Comparison of ENCODE assay signal across 10 cellular contexts in the genomic region with DNA sequence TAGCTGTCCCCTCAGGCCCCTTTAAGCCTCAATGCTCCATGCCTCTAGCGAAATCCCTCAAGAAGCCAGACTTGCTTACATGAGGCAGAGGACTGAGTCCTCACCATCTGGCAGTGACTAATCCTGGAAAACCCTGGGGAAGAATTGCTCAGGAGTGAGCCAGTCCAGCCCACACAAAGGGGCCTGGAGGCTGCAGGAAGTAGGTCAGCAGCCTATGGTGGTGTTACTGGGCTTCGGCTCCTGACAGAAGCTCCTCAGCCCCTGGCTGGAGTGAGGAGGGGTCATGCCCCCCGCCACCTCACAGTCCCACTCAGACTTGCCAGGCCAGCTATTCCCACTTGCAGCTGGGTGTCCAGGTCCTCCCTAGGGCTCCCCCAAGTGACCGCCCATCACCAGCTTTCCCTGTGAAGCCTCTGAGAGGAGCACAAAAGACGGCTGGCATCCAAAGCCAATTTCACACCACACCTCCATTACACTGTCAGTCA.
DNase-seq lines count a peak whose midpoint lies in the region; TF ChIP-seq lines count a peak whose summit lies in the region.
"Had no signal": no experiment of that assay in that cellular context is flagged by ENCODE, and none has a peak within 500 bp of the region (broad histone marks: within the 10 kb centered on the region; RNA-seq: fewer than 3 reads in every experiment).

No MANE protein-coding gene starts in this region.

- TF ChIP-seq CTCF in fibroblast of pulmonary artery (IDR thresholded peaks at IDR 0.05; ENCODE audit: low read length, missing control alignments): no peak

- H3K36me3 ChIP-seq in effector memory CD4-positive, alpha-beta T cell (ENCODE audit: control insufficient read depth, insufficient read depth, low read length): no peaks in the 10 kb centered on the region
- H3K36me3 ChIP-seq: prostate gland had no signal

- no peaks in the 10 kb centered on the region for H3K27me3 ChIP-seq in effector memory CD4-positive, alpha-beta T cell (replicated peaks; ENCODE audit: control insufficient read depth, insufficient read depth, low read length, poor library complexity, severe bottlenecking)

- DNase-seq in EL (peak; percentile 99), SK-MEL-5 (ENCODE audit: low read depth, low spot score) (peak; percentile 10), fibroblast of pulmonary artery (ENCODE audit: low read depth) (peak; percentile 98), pons (ENCODE audit: low spot score) (peak; percentile 29), GM19240 (ENCODE audit: insufficient read length, low spot score) (no peak)
- DNase-seq in effector memory CD4-positive, alpha-beta T cell: no peak
- DNase-seq in stimulated activated CD8-positive, alpha-beta memory T cell treated with anti-CD3 and anti-CD28 coated beads, Interleukin-4, amount 100 ng/mL, for 48 hours: no peak
- no peak for DNase-seq in activated T-cell treated with anti-CD3 and anti-CD28 coated beads, Interleukin-2, amount 50 U/mL, for 24 hours
- DNase-seq: activated B cell treated with CpG ODN at 0.5 μM for 24 hours had no signal

- no peaks in the 10 kb centered on the region for H3K4me1 Mint-ChIP-seq in activated T-cell treated with anti-CD3 and anti-CD28 coated beads, Interleukin-2, amount 50 U/mL, for 24 hours (ENCODE audit: low read depth)
- H3K4me1 Mint-ChIP-seq: activated B cell treated with CpG ODN at 0.5 μM for 24 hours had no signal

- no peaks in the 10 kb centered on the region for H3K9me3 ChIP-seq in effector memory CD4-positive, alpha-beta T cell (ENCODE audit: control insufficient read depth, low read length)
- H3K9me3 ChIP-seq: prostate gland had no signal

- H3K36me3 Mint-ChIP-seq in activated T-cell treated with anti-CD3 and anti-CD28 coated beads, Interleukin-2, amount 50 U/mL, for 24 hours (ENCODE audit: low read depth): peaks cover 2% of the 10 kb centered on the region

- no peak overlapping the region for H3K4me3 ChIP-seq in fibroblast of pulmonary artery (replicated peaks; ENCODE audit: low read depth, low read length)
- no peak overlapping the region for H3K4me3 ChIP-seq in effector memory CD4-positive, alpha-beta T cell (ENCODE audit: insufficient read depth, low read depth, low read length, poor library complexity, severe bottlenecking)
- H3K4me3 ChIP-seq: prostate gland had no signal

- H3K9me3 Mint-ChIP-seq in activated T-cell treated with anti-CD3 and anti-CD28 coated beads, Interleukin-2, amount 50 U/mL, for 24 hours: peaks cover 7% of the 10 kb centered on the region

- H3K27ac Mint-ChIP-seq in activated T-cell treated with anti-CD3 and anti-CD28 coated beads, Interleukin-2, amount 50 U/mL, for 24 hours: no peak overlapping the region
- H3K27ac Mint-ChIP-seq: activated B cell treated with CpG ODN at 0.5 μM for 24 hours had no signal

- no peaks in the 10 kb centered on the region for H3K4me1 ChIP-seq in effector memory CD4-positive, alpha-beta T cell (ENCODE audit: control insufficient read depth, insufficient read depth, low read length, poor library complexity, severe bottlenecking)
- H3K4me1 ChIP-seq: prostate gland had no signal

- in situ Hi-C loops in SK-MEL-5 (cut with HindIII; ENCODE audit: low pct_unique_long_range_greater_than_20kb, low sequenced_read_pairs): no loop called here

- H3K4me3 Mint-ChIP-seq in activated T-cell treated with anti-CD3 and anti-CD28 coated beads, Interleukin-2, amount 50 U/mL, for 24 hours: no peak overlapping the region
- H3K4me3 Mint-ChIP-seq: activated B cell treated with CpG ODN at 0.5 μM for 24 hours had no signal

- H3K27me3 Mint-ChIP-seq in activated T-cell treated with anti-CD3 and anti-CD28 coated beads, Interleukin-2, amount 50 U/mL, for 24 hours: no peaks in the 10 kb centered on the region
- H3K27me3 Mint-ChIP-seq: activated B cell treated with CpG ODN at 0.5 μM for 24 hours had no signal

- H3K27ac ChIP-seq in effector memory CD4-positive, alpha-beta T cell (ENCODE audit: insufficient read depth, low read length, poor library complexity, severe bottlenecking): no peak overlapping the region
- H3K27ac ChIP-seq: prostate gland had no signal

Comparison
In these comparisons a context has a peak if more than half of its experiments do, and no peak if none do; other contexts are left out.
1. DNase-seq: peak in EL (single experiment), SK-MEL-5 (single experiment), fibroblast of pulmonary artery (single experiment) and pons (single experiment); none in effector memory CD4-positive, alpha-beta T cell (0 of 3), GM19240 (single experiment), stimulated activated CD8-positive, alpha-beta memory T cell treated with anti-CD3 and anti-CD28 coated beads, Interleukin-4, amount 100 ng/mL, for 48 hours (single experiment) and activated T-cell treated with anti-CD3 and anti-CD28 coated beads, Interleukin-2, amount 50 U/mL, for 24 hours (single experiment).